12 cellular contexts compared by ENCODE assay signal in the genomic region with DNA sequence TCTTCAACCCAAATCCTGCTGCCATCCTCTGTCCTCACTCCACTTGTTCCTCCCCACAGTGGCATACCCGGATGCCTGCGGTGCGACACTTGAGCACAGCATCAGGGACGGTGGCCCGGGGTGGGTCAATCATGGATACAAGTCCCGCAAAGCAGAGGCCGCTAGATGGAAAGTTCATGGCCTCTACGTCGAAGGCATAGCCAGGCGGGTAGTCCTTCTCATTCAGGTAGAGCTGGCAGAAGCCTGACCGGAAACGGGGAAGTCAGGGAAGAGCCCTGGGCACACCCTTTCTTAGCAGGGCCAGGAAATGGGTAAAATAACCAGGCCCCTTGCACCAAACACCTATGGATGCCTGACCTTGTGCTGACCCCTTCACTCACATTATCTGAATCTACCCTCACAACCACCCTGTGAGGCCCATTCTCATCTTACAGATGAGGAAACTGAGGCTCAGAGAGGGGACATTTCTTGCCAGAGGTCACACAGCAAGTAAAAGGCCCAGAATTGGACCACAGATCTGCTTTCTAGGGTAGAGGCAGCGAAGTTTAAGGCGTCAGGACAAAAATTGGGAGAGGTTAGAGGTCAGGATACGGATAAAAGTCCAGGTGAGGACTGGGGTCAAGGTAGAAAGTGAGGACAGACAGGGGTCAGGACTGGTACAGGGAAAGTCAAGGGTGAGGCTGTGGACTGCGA. TPM values are rescaled to one million over a fixed set of nuclear protein-coding genes. Genes with fewer than 3 reads are reported as not detected.
DNase-seq lines count a peak whose midpoint lies in the region; ATAC-seq, FAIRE-seq and TF ChIP-seq lines count a peak whose summit lies in the region.
"Had no signal": no experiment of that assay in that cellular context is flagged by ENCODE, and none has a peak within 500 bp of the region (broad histone marks: within the 10 kb centered on the region; RNA-seq: fewer than 3 reads in every experiment).

No MANE protein-coding gene starts in this region.

- no peak for FAIRE-seq in H1 (lab: Jason Lieb, UNC)

- H4K5ac ChIP-seq in H1 (ENCODE audit: insufficient read length, low read depth, low read length): no peak overlapping the region

- no peak overlapping the region for H3K18ac ChIP-seq in H1 (ENCODE audit: extremely low read depth, low read length)

- no peaks in the 10 kb centered on the region for H3F3A ChIP-seq in neural cell (ENCODE audit: insufficient read depth, low read length, poor library complexity, severe bottlenecking)

- H2AFZ ChIP-seq in HCT116 (ENCODE audit: low read depth, low read length, poor library complexity, severe bottlenecking) (no peak overlapping the region), H1 (ENCODE audit: low read length) (peak overlapping the region; percentile 91; the same call in 1 of the 2 replicates), neural cell (ENCODE audit: low read depth, low read length) (no peak overlapping the region)

- H2BK120ac ChIP-seq in H1 (replicated peaks; ENCODE audit: low read depth, low read length): no peak overlapping the region

- DNase-seq in T-helper 2 cell treated with Interferon-gamma antibody and Interleukin-4, amounts not matched to agents 5 μg/mL and 100 μg/mL, for 36 hours (ENCODE audit: low spot score): no peak
- DNase-seq in T-helper 2 cell: no peak
- no peak for DNase-seq in HCT116 (ENCODE audit: low read depth, low spot score)
- DNase-seq in H1 (ENCODE audit: low read depth in 1 of 2, low spot score in 2 of 2): no peak
- DNase-seq in midbrain (lab: John Stamatoyannopoulos, UW): no peak
- no peak for DNase-seq in SIG-M5 (lab: John Stamatoyannopoulos, UW)

- H3K23me2 ChIP-seq in H1 (ENCODE audit: low read depth, low read length): peaks cover 4% of the 10 kb centered on the region; the same call in 1 of the 2 replicates

- no peak for TF ChIP-seq CTCF in HCT116 (IDR thresholded peaks at IDR 0.05 in 2 of 3, conservative IDR thresholded peaks at IDR 0.05 in 1 of 3; ENCODE audit: borderline replicate concordance in 1 of 3, insufficient read depth in 1 of 3, low read depth in 2 of 3, low read length in 2 of 3)
- TF ChIP-seq CTCF in H1 (IDR thresholded peaks at IDR 0.05; ENCODE audit: control extremely low read depth in 1 of 3, insufficient read depth in 1 of 3, low read depth in 1 of 3, low read length in 3 of 3): no peak
- no peak for TF ChIP-seq CTCF in neural cell (IDR thresholded peaks at IDR 0.05; ENCODE audit: poor library complexity, severe bottlenecking)

- H3K27me3 ChIP-seq in HCT116 (ENCODE audit: insufficient read depth, low read length) (no peaks in the 10 kb centered on the region), H1 (replicated peaks in 1 of 4; ENCODE audit: control insufficient read depth in 3 of 4, extremely low read depth in 1 of 4, insufficient read depth in 3 of 4, low read length in 3 of 4) (peaks cover 0 to 16% (median 12%) of the 10 kb centered on the region in 4 experiments; a peak in 5 of 7 replicates), neural cell (ENCODE audit: insufficient read depth, low read depth, low read length) (peaks cover 30% of the 10 kb centered on the region)
- H3K27me3 ChIP-seq: testis had no signal

- H3K23ac ChIP-seq in H1 (ENCODE audit: insufficient read length): no peak overlapping the region

- peaks cover 0 to 12% of the 10 kb centered on the region in 2 experiments; a peak in 2 of 4 replicates for H3K4me1 ChIP-seq in HCT116 (ENCODE audit: control insufficient read depth in 1 of 2, insufficient read depth in 2 of 2, low read length in 2 of 2)
- H3K4me1 ChIP-seq in H1 (replicated peaks in 1 of 4; ENCODE audit: control insufficient read depth in 3 of 4, insufficient read depth in 4 of 4, low read length in 3 of 4): peaks cover 0 to 6% (median 4%) of the 10 kb centered on the region in 4 experiments; a peak in 3 of 7 replicates
- H3K4me1 ChIP-seq: testis had no signal

- H3K4me3 ChIP-seq in HCT116 (replicated peaks in 1 of 2; ENCODE audit: low read depth in 1 of 2, low read length in 2 of 2): no peak overlapping the region
- H3K4me3 ChIP-seq in H1 (ENCODE audit: extremely low read depth in 1 of 4, insufficient read depth in 2 of 4, low read depth in 3 of 4, low read length in 4 of 4): peak overlapping the region; percentile 52 to 65 (median 62); a peak in 7 of 8 replicates
- H3K4me3 ChIP-seq in neural cell (ENCODE audit: low read length): peak overlapping the region; percentile 65

- RAD21 ChIA-PET in HCT116 (lab: Charles Lee; ENCODE audit: low non-redundant PET in 1 of 2, low total read pairs in 2 of 2, uncharacterized antibody in 2 of 2, unreplicated experiment in 2 of 2): interaction anchor here in 1 of 2 experiments (0.8 kb wide), 1 partner anchor 91 kb away, joined by 3 read pairs; the partner anchor contains the start of gene COX6B1

- no peak overlapping the region for H4K91ac ChIP-seq in H1 (replicated peaks; ENCODE audit: insufficient read length, low read length)

- H3K36me3 Mint-ChIP-seq in T-helper 2 cell treated with Interferon-gamma antibody and Interleukin-4, amounts not matched to agents 5 μg/mL and 100 μg/mL, for 36 hours (ENCODE audit: low read depth): no peaks in the 10 kb centered on the region

- H2BK20ac ChIP-seq in H1 (ENCODE audit: low read length): no peak overlapping the region

- H3K4me2 ChIP-seq in HCT116 (ENCODE audit: low read length) (peak overlapping the region; percentile 84), H1 (ENCODE audit: insufficient read depth in 1 of 2, low read depth in 2 of 2, low read length in 2 of 2) (peak overlapping the region; percentile 42 to 92), neural cell (ENCODE audit: low read length) (no peak overlapping the region)

- H3K9me2 ChIP-seq in HCT116 (ENCODE audit: insufficient read depth): no peaks in the 10 kb centered on the region
- H3K9me2 ChIP-seq in neural cell (ENCODE audit: insufficient read depth, low read length): no peaks in the 10 kb centered on the region

- H3K4me1 Mint-ChIP-seq in T-helper 2 cell treated with Interferon-gamma antibody and Interleukin-4, amounts not matched to agents 5 μg/mL and 100 μg/mL, for 36 hours (ENCODE audit: low read depth): peaks cover 4% of the 10 kb centered on the region

- H3K27ac ChIP-seq in HCT116 (ENCODE audit: low read depth, low read length) (no peak overlapping the region), H1 (ENCODE audit: low read depth, low read length) (no peak overlapping the region), neural cell (ENCODE audit: low read length) (no peak overlapping the region)
- H3K27ac ChIP-seq: epithelial cell of prostate, testis had no signal

- peaks cover 23% of the 10 kb centered on the region for H3K27me3 Mint-ChIP-seq in T-helper 2 cell treated with Interferon-gamma antibody and Interleukin-4, amounts not matched to agents 5 μg/mL and 100 μg/mL, for 36 hours (ENCODE audit: low read depth)

- no peak overlapping the region for H3K56ac ChIP-seq in H1 (replicated peaks; ENCODE audit: insufficient read length, low read depth, low read length)

- 0 out of 2 replicates have a peak overlapping the region, but pooled peaks have one; percentile 48 for H4K8ac ChIP-seq in H1 (ENCODE audit: extremely low read depth, insufficient read depth, low read length)

- POLR2A ChIA-PET in HCT116 (lab: Charles Lee) (no interaction called here), H1 (lab: Charles Lee; ENCODE audit: partially characterized antibody) (interaction anchor here (0.6 to 3.2 kb wide), 12 partner anchors 9 to 208 kb away, joined by 3 to 9 read pairs (median 4); partner anchors contain the start of genes COX6B1 and ETV2)

- H3K36me3 ChIP-seq in HCT116 (ENCODE audit: control insufficient read depth in 1 of 2, insufficient read depth in 2 of 2, low read length in 2 of 2) (no peaks in the 10 kb centered on the region), H1 (ENCODE audit: control insufficient read depth in 2 of 4, insufficient read depth in 4 of 4, low read length in 3 of 4) (no peaks in the 10 kb centered on the region), neural cell (ENCODE audit: insufficient read depth, low read length) (no peaks in the 10 kb centered on the region)

- BruUV-seq in HCT116 (replicated peaks; lab: Mats Ljungman, UMichigan): no TSS peak

- WGBS in H1 (ENCODE audit: extremely low coverage in 1 of 2, insufficient coverage in 1 of 2, insufficient read length in 1 of 2, insufficient replicate concordance in 2 of 2, low coverage in 1 of 2, low lambda C conversion rate in 2 of 2, missing lambda C conversion rate in 1 of 2), 2 experiments: 81% methylated on average over 16 of the region's 16 CpGs; no CpG with 5 or more reads in 1 of the 2 experiments

- intact Hi-C loops in HCT116 (cut with micrococcal nuclease): no loop called here

- no peaks in the 10 kb centered on the region for H3K79me1 ChIP-seq in H1 (ENCODE audit: low read depth, low read length)

- H3K9ac ChIP-seq in HCT116 (ENCODE audit: low read length): no peak overlapping the region
- H3K9ac ChIP-seq in H1 (replicated peaks in 1 of 4; ENCODE audit: extremely low read depth in 1 of 4, low read depth in 3 of 4, low read length in 3 of 4): no peak overlapping the region; a peak in 1 of 7 replicates
- no peak overlapping the region for H3K9ac ChIP-seq in neural cell (ENCODE audit: low read length)

- CTCF ChIA-PET in HCT116 (lab: Charles Lee): interaction anchor here (1.0 to 1.7 kb wide), 3 partner anchors 8 to 156 kb away, joined by 3 to 8 read pairs (median 3); no protein-coding TSS in a partner anchor
- CTCF ChIA-PET in H1 (lab: Charles Lee; ENCODE audit: partially characterized antibody): interaction anchor here (1.0 to 7.7 kb wide), 28 partner anchors 8 to 191 kb away, joined by 3 to 90 read pairs (median 5); partner anchors contain the start of genes HAUS5 and PMIS2

- no peak overlapping the region for H3K4ac ChIP-seq in H1 (replicated peaks; ENCODE audit: insufficient read length, low read depth, low read length)

- H3K9me3 ChIP-seq in HCT116 (ENCODE audit: control insufficient read depth in 1 of 2, insufficient read depth in 1 of 2, low read depth in 1 of 2, low read length in 2 of 2): no peaks in the 10 kb centered on the region
- no peaks in the 10 kb centered on the region; a peak in 1 of 4 replicates for H3K9me3 ChIP-seq in H1 (ENCODE audit: insufficient read depth in 2 of 2, low read depth in 1 of 2, low read length in 1 of 2)
- no peaks in the 10 kb centered on the region for H3K9me3 ChIP-seq in neural cell (ENCODE audit: low read length)
- H3K9me3 ChIP-seq: testis had no signal

- no peak for TF ChIP-seq POLR2A in HCT116 (IDR thresholded peaks at IDR 0.05; ENCODE audit: borderline replicate concordance, extremely low read depth, insufficient read depth, insufficient read length)
- no peak for TF ChIP-seq POLR2A in H1 (IDR thresholded peaks at IDR 0.05; ENCODE audit: control extremely low read depth in 1 of 2, low read depth in 2 of 2, low read length in 2 of 2)

- no peaks in the 10 kb centered on the region for H4K20me1 ChIP-seq in HCT116 (ENCODE audit: insufficient read depth)
- peaks cover 7 to 8% of the 10 kb centered on the region in 2 experiments for H4K20me1 ChIP-seq in H1 (replicated peaks in 1 of 2; ENCODE audit: control insufficient read depth in 1 of 2, insufficient read depth in 2 of 2, low read length in 2 of 2)
- no peaks in the 10 kb centered on the region for H4K20me1 ChIP-seq in neural cell (ENCODE audit: insufficient read depth)

- 0 out of 2 replicates have a peak overlapping the region, but pooled peaks have one; percentile 61 for H2BK15ac ChIP-seq in H1 (ENCODE audit: low read length)

- no peaks in the 10 kb centered on the region for H3K9me3 Mint-ChIP-seq in T-helper 2 cell treated with Interferon-gamma antibody and Interleukin-4, amounts not matched to agents 5 μg/mL and 100 μg/mL, for 36 hours

- no peak overlapping the region for H3K14ac ChIP-seq in H1 (ENCODE audit: insufficient read length)

- no peak overlapping the region for H3K27ac Mint-ChIP-seq in T-helper 2 cell treated with Interferon-gamma antibody and Interleukin-4, amounts not matched to agents 5 μg/mL and 100 μg/mL, for 36 hours

- H2AK5ac ChIP-seq in H1 (ENCODE audit: low read depth, low read length): no peak overlapping the region

- ATAC-seq in HCT116 (no peak), HG03432 (IDR thresholded peaks at IDR 0.05; ENCODE audit: unreplicated experiment) (no peak)

- peak overlapping the region; percentile 46 for H3K4me3 Mint-ChIP-seq in T-helper 2 cell treated with Interferon-gamma antibody and Interleukin-4, amounts not matched to agents 5 μg/mL and 100 μg/mL, for 36 hours

- no peak overlapping the region for H2BK12ac ChIP-seq in H1 (ENCODE audit: low read depth, low read length)

- TF ChIP-seq RAD21 in HCT116 (IDR thresholded peaks at IDR 0.05; ENCODE audit: low read depth) (no peak), H1 (IDR thresholded peaks at IDR 0.05 in 1 of 2, conservative IDR thresholded peaks at IDR 0.05 in 1 of 2; ENCODE audit: low read depth in 2 of 2, low read length in 2 of 2) (no peak), neural cell (conservative IDR thresholded peaks at IDR 0.05) (no peak)

- H3K79me2 ChIP-seq in HCT116 (ENCODE audit: insufficient read depth, low read length): no peaks in the 10 kb centered on the region
- no peaks in the 10 kb centered on the region for H3K79me2 ChIP-seq in H1 (ENCODE audit: control insufficient read depth in 1 of 2, insufficient read depth in 2 of 2, low read length in 2 of 2)
- H3K79me2 ChIP-seq in neural cell (replicated peaks; ENCODE audit: insufficient read depth, low read length): no peaks in the 10 kb centered on the region

- H2BK5ac ChIP-seq in H1 (ENCODE audit: low read depth, low read length): 0 out of 2 replicates have a peak overlapping the region, but pooled peaks have one; percentile 47

- TF ChIP-seq EP300 in H1 (IDR thresholded peaks at IDR 0.05; ENCODE audit: borderline replicate concordance in 1 of 2, low read depth in 2 of 2, low read length in 2 of 2): no peak
- TF ChIP-seq EP300 in neural cell (conservative IDR thresholded peaks at IDR 0.05; ENCODE audit: poor library complexity, severe bottlenecking): no peak

RNA-seq across cellular contexts. Expression of gene ATP4A, which starts 6.5 kb away (rescaled TPM):
- total RNA-seq in HCT116 (2021; ENCODE audit: unreplicated experiment): 0.27 TPM
- polyA plus RNA-seq in HCT116 (2012): 0.30 TPM in 2 replicates
- 0.31 and 0.50 TPM in 2 replicates for total RNA-seq in H1 (2021; fragmentation: NEBNext Ultra II Directional; extraction: Animal tissue kit (Norgen Biotek cat#: 25700))
- polyA plus RNA-seq in H1 (2011; rRNA removed) (1.2 and 1.4 TPM in 2 replicates), neural cell (0.34 TPM in 1 of 2 replicates, not detected in the other)
- polyA plus RNA-seq in H1 (2011; cell fraction: cytosol; rRNA removed): 0.90 TPM
- 1.8 TPM for polyA plus RNA-seq in H1 (2011; cell fraction: nucleus; rRNA removed)
- 0.52 to 0.69 TPM (median 0.65 TPM) in 4 replicates for polyA plus RNA-seq in H1 (2012, experiment 1 of 2)
- polyA plus RNA-seq in H1 (2012, experiment 2 of 2): 0.45 TPM
- polyA plus RNA-seq in H1 (2013, experiment 1 of 2): 0.43 TPM
- polyA plus RNA-seq in H1 (2013, experiment 2 of 2): 0.52 TPM
- 0.06 and 0.71 TPM in 2 replicates for polyA minus RNA-seq in H1 (2011; rRNA and poly(A)+ RNA removed)
- not detected for polyA minus RNA-seq in H1 (2011; cell fraction: cytosol; rRNA and poly(A)+ RNA removed)
- polyA minus RNA-seq in H1 (2011; cell fraction: nucleus; rRNA and poly(A)+ RNA removed): 0.90 TPM
- not detected in 2 replicates for polyA minus RNA-seq in neural cell
- total RNA-seq: A172, LHCN-M2 had no signal

RNA-seq across cellular contexts. Expression of gene TMEM147, which starts 11.6 kb away (rescaled TPM):
- total RNA-seq in HCT116 (2021; ENCODE audit: unreplicated experiment): 128 TPM
- polyA plus RNA-seq in HCT116 (2012): 192 and 211 TPM in 2 replicates
- 157 and 159 TPM in 2 replicates for total RNA-seq in H1 (2021; fragmentation: NEBNext Ultra II Directional; extraction: Animal tissue kit (Norgen Biotek cat#: 25700))
- polyA plus RNA-seq in H1 (2011; rRNA removed) (372 and 418 TPM in 2 replicates), neural cell (106 and 108 TPM in 2 replicates)
- 257 TPM for polyA plus RNA-seq in H1 (2011; cell fraction: cytosol; rRNA removed)
- 316 TPM for polyA plus RNA-seq in H1 (2011; cell fraction: nucleus; rRNA removed)
- polyA plus RNA-seq in H1 (2012, experiment 1 of 2): 210 to 273 TPM (median 258 TPM) in 4 replicates
- 369 TPM for polyA plus RNA-seq in H1 (2012, experiment 2 of 2)
- polyA plus RNA-seq in H1 (2013, experiment 1 of 2): 172 TPM
- polyA plus RNA-seq in H1 (2013, experiment 2 of 2): 215 TPM
- 274 and 284 TPM in 2 replicates for polyA minus RNA-seq in H1 (2011; rRNA and poly(A)+ RNA removed)
- 109 TPM for polyA minus RNA-seq in H1 (2011; cell fraction: cytosol; rRNA and poly(A)+ RNA removed)
- 72.1 TPM for polyA minus RNA-seq in H1 (2011; cell fraction: nucleus; rRNA and poly(A)+ RNA removed)
- 37.7 and 37.9 TPM in 2 replicates for polyA minus RNA-seq in neural cell

RNA-seq across cellular contexts. Expression of gene GAPDHS, which starts 23.7 kb away (rescaled TPM):
- not detected for total RNA-seq in HCT116 (2021; ENCODE audit: unreplicated experiment)
- polyA plus RNA-seq in HCT116 (2012): 0.09 TPM in 1 of 2 replicates, not detected in the other
- total RNA-seq in H1 (2021; fragmentation: NEBNext Ultra II Directional; extraction: Animal tissue kit (Norgen Biotek cat#: 25700)): not detected in 2 replicates
- 0.26 and 0.47 TPM in 2 replicates for polyA plus RNA-seq in H1 (2011; rRNA removed)
- 0.44 TPM for polyA plus RNA-seq in H1 (2011; cell fraction: cytosol; rRNA removed)
- polyA plus RNA-seq in H1 (2011; cell fraction: nucleus; rRNA removed): 0.44 TPM
- 0.12 to 0.39 TPM (median 0.20 TPM) in 3 of 4 replicates, not detected in the other for polyA plus RNA-seq in H1 (2012, experiment 1 of 2)
- 0.14 TPM for polyA plus RNA-seq in H1 (2012, experiment 2 of 2)
- 0.06 TPM for polyA plus RNA-seq in H1 (2013, experiment 1 of 2)
- not detected for polyA plus RNA-seq in H1 (2013, experiment 2 of 2)
- polyA minus RNA-seq in H1 (2011; rRNA and poly(A)+ RNA removed): 0.15 TPM in 1 of 2 replicates, not detected in the other
- polyA minus RNA-seq in H1 (2011; cell fraction: cytosol; rRNA and poly(A)+ RNA removed): not detected
- not detected for polyA minus RNA-seq in H1 (2011; cell fraction: nucleus; rRNA and poly(A)+ RNA removed)
- not detected in 2 replicates for polyA plus RNA-seq in neural cell
- polyA minus RNA-seq in neural cell: not detected in 2 replicates
- total RNA-seq: A172, LHCN-M2 had no signal

RNA-seq across cellular contexts. Expression of gene SBSN, which starts 28.9 kb away (rescaled TPM):
- total RNA-seq in HCT116 (2021; ENCODE audit: unreplicated experiment): 0.66 TPM
- polyA plus RNA-seq in HCT116 (2012): 0.17 and 0.23 TPM in 2 replicates
- total RNA-seq in H1 (2021; fragmentation: NEBNext Ultra II Directional; extraction: Animal tissue kit (Norgen Biotek cat#: 25700)): not detected in 2 replicates
- polyA plus RNA-seq in H1 (2011; rRNA removed) (not detected in 2 replicates), neural cell (not detected in 2 replicates)
- not detected for polyA plus RNA-seq in H1 (2011; cell fraction: cytosol; rRNA removed)
- polyA plus RNA-seq in H1 (2011; cell fraction: nucleus; rRNA removed): not detected
- 0.28 TPM in 1 of 4 replicates, not detected in the others for polyA plus RNA-seq in H1 (2012, experiment 1 of 2)
- polyA plus RNA-seq in H1 (2012, experiment 2 of 2): 0.16 TPM
- polyA plus RNA-seq in H1 (2013, experiment 1 of 2): not detected
- polyA plus RNA-seq in H1 (2013, experiment 2 of 2): not detected
- not detected in 2 replicates for polyA minus RNA-seq in H1 (2011; rRNA and poly(A)+ RNA removed)
- polyA minus RNA-seq in H1 (2011; cell fraction: cytosol; rRNA and poly(A)+ RNA removed): not detected
- not detected for polyA minus RNA-seq in H1 (2011; cell fraction: nucleus; rRNA and poly(A)+ RNA removed)
- not detected in 2 replicates for polyA minus RNA-seq in neural cell
- total RNA-seq: A172, LHCN-M2 had no signal

RNA-seq across cellular contexts. Expression of gene PMIS2, which starts 29.0 kb away (rescaled TPM):
- total RNA-seq in HCT116 (2021; ENCODE audit: unreplicated experiment): not detected
- not detected in 2 replicates for polyA plus RNA-seq in HCT116 (2012)
- not detected in 2 replicates for total RNA-seq in H1 (2021; fragmentation: NEBNext Ultra II Directional; extraction: Animal tissue kit (Norgen Biotek cat#: 25700))
- polyA plus RNA-seq in H1 (2011; rRNA removed): 0.25 TPM in 1 of 2 replicates, not detected in the other
- polyA plus RNA-seq in H1 (2011; cell fraction: cytosol; rRNA removed): not detected
- not detected for polyA plus RNA-seq in H1 (2011; cell fraction: nucleus; rRNA removed)
- polyA plus RNA-seq in H1 (2012, experiment 1 of 2): not detected in 4 replicates
- polyA plus RNA-seq in H1 (2012, experiment 2 of 2): not detected
- polyA plus RNA-seq in H1 (2013, experiment 1 of 2): not detected
- polyA plus RNA-seq in H1 (2013, experiment 2 of 2): not detected
- not detected in 2 replicates for polyA minus RNA-seq in H1 (2011; rRNA and poly(A)+ RNA removed)
- polyA minus RNA-seq in H1 (2011; cell fraction: cytosol; rRNA and poly(A)+ RNA removed): not detected
- polyA minus RNA-seq in H1 (2011; cell fraction: nucleus; rRNA and poly(A)+ RNA removed): not detected
- polyA plus RNA-seq in neural cell: not detected in 2 replicates
- polyA minus RNA-seq in neural cell: not detected in 2 replicates
- total RNA-seq: A172, LHCN-M2 had no signal

Comparison
In these comparisons a context has a peak if more than half of its experiments do, and no peak if none do; other contexts are left out.
1. H3K4me3 ChIP-seq: peak in H1 (4 of 4) and neural cell (single experiment); none in HCT116 (0 of 2).